29 cellular contexts compared by ENCODE assay signal in genomic region chr6:40888456-40888990, GRCh38.
"Had no signal": no experiment of that assay in that cellular context is flagged by ENCODE, and none has a peak within 500 bp of the region (broad histone marks: within the 10 kb centered on the region; RNA-seq: fewer than 3 reads in every experiment).

No MANE protein-coding gene starts in this region.

- H3K27me3 ChIP-seq: ascending aorta, body of pancreas, Peyer's patch had no signal

- H3K36me3 ChIP-seq: ascending aorta, Peyer's patch had no signal

- H3K36me3 Mint-ChIP-seq: activated CD4-positive, alpha-beta memory T cell treated with anti-CD3 and anti-CD28 coated beads for 36 hours; activated naive CD4-positive, alpha-beta T cell treated with anti-CD3 and anti-CD28 coated beads, Interleukin-2, amount 50 U/mL, for 72 hours had no signal

- DNase-seq: activated CD4-positive, alpha-beta memory T cell treated with anti-CD3 and anti-CD28 coated beads for 36 hours; activated CD4-positive, alpha-beta T cell treated with anti-CD3 and anti-CD28 coated beads, Interleukin-2, amount 10 ng/mL, durations not matched to agents 7 days and 5 days; activated CD4-positive, CD25-positive, alpha-beta regulatory T cell; activated CD8-positive, alpha-beta memory T cell treated with anti-CD3 and anti-CD28 coated beads for 24 hours; activated effector memory CD4-positive, alpha-beta T cell treated with anti-CD3 and anti-CD28 coated beads, Interleukin-2, amount 50 U/mL, for 16 hours; activated naive CD4-positive, alpha-beta T cell treated with Interleukin-2 at 50 U/mL for 16 hours; activated naive CD8-positive, alpha-beta T cell treated with anti-CD3 and anti-CD28 coated beads, Interleukin-2, amount 50 U/mL, for 24 hours; activated T-cell treated with anti-CD3 and anti-CD28 coated beads, Interleukin-2, amount 50 U/mL, for 4 hours; amniotic stem cell; body of pancreas; Kasumi-1; NCI-H1092; NCI-H1417; NCI-H1930; NCI-H2171; NCI-H2227 treated with DMSO at 0.1 percent for 48 hours; NCI-H446 treated with DMSO at 0.1 percent for 48 hours; NCI-H524 treated with DMSO at 0.1 percent for 48 hours; NCI-H748 treated with DMSO at 0.1 percent for 48 hours; NK-92 treated with Interleukin-12 subunit alpha and Interleukin-12 subunit beta, amount 100 ng/mL, for 24 hours; OCI-M1; Peyer's patch; SHP77 treated with DMSO at 0.1 percent for 48 hours; T-helper 2 cell; T1000 had no signal

- H3K27ac Mint-ChIP-seq: activated CD4-positive, alpha-beta memory T cell treated with anti-CD3 and anti-CD28 coated beads for 36 hours; activated CD4-positive, alpha-beta T cell treated with anti-CD3 and anti-CD28 coated beads, Interleukin-2, amount 10 ng/mL, durations not matched to agents 7 days and 5 days; activated naive CD8-positive, alpha-beta T cell treated with anti-CD3 and anti-CD28 coated beads, Interleukin-2, amount 50 U/mL, for 24 hours had no signal

- H3K4me1 Mint-ChIP-seq: activated CD4-positive, alpha-beta T cell treated with anti-CD3 and anti-CD28 coated beads, Interleukin-2, amount 10 ng/mL, durations not matched to agents 7 days and 5 days; activated naive CD8-positive, alpha-beta T cell treated with anti-CD3 and anti-CD28 coated beads, Interleukin-2, amount 50 U/mL, for 24 hours had no signal

- H3K9me3 Mint-ChIP-seq: activated CD4-positive, alpha-beta memory T cell treated with anti-CD3 and anti-CD28 coated beads for 36 hours; activated CD4-positive, alpha-beta T cell treated with anti-CD3 and anti-CD28 coated beads, Interleukin-2, amount 10 ng/mL, durations not matched to agents 7 days and 5 days; activated naive CD4-positive, alpha-beta T cell treated with anti-CD3 and anti-CD28 coated beads, Interleukin-2, amount 50 U/mL, for 72 hours; activated naive CD8-positive, alpha-beta T cell treated with anti-CD3 and anti-CD28 coated beads, Interleukin-2, amount 50 U/mL, for 24 hours; activated T-cell treated with anti-CD3 and anti-CD28 coated beads, Interleukin-2, amount 50 U/mL, for 4 hours had no signal

- H3K9me3 ChIP-seq: ascending aorta, body of pancreas, Peyer's patch had no signal

- H3K27ac ChIP-seq: ascending aorta, body of pancreas, Peyer's patch had no signal

- ATAC-seq: activated naive CD4-positive, alpha-beta T cell treated with anti-CD3 and anti-CD28 coated beads, Interleukin-2, amount 50 U/mL, for 72 hours; activated naive CD8-positive, alpha-beta T cell treated with anti-CD3 and anti-CD28 coated beads, Interleukin-2, amount 50 U/mL, for 24 hours; activated T-cell treated with anti-CD3 and anti-CD28 coated beads, Interleukin-2, amount 50 U/mL, for 4 hours; body of pancreas; K562 had no signal

- H3K4me3 Mint-ChIP-seq: activated CD4-positive, alpha-beta memory T cell treated with anti-CD3 and anti-CD28 coated beads for 36 hours; activated CD4-positive, alpha-beta T cell treated with anti-CD3 and anti-CD28 coated beads, Interleukin-2, amount 10 ng/mL, durations not matched to agents 7 days and 5 days; activated naive CD8-positive, alpha-beta T cell treated with anti-CD3 and anti-CD28 coated beads, Interleukin-2, amount 50 U/mL, for 24 hours; activated T-cell treated with anti-CD3 and anti-CD28 coated beads, Interleukin-2, amount 50 U/mL, for 4 hours had no signal

- FAIRE-seq: K562, TTC549 had no signal

- H3K4me1 ChIP-seq: ascending aorta, Peyer's patch had no signal

- H3K4me3 ChIP-seq: ascending aorta, body of pancreas, K562, Peyer's patch had no signal
